26 cellular contexts compared by ENCODE assay signal in the genomic region with DNA sequence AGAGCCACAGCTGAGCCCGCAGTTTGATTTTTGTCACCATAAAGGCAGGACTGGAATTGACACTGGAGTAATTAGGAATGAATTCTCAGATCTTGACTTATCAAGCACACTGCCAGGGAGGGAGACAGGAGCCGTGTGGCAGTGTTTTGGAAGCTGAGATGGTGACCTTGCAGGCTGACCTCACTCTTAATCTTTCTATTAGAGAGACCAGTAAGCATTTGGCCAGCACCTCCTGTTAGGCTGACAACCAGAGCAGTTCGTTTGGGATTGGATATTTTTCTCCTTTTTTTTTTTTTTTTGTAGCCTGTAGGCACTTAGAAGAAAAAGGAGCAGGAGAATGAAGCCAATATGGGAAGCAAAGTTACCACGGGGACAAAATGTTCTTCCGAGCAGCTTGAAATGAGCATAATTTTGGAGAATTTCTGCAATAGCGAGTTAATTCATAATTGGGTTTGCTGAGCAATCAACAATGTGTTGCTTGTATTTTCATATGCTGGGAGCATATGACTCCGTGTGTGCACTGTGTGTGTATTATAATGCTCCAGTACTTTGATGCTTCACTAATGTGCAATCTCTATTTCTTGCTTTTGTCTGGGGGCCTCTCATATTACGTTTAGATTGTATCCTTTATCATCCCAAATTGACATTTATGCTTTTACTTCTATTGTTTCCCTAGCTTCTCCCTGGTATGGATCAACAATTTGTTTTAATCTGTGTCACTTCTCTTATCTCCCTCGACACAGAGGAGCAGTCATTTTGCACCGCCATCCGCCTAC.
DNase-seq lines count a peak whose midpoint lies in the region; ATAC-seq and TF ChIP-seq lines count a peak whose summit lies in the region.
"Had no signal": no experiment of that assay in that cellular context is flagged by ENCODE, and none has a peak within 500 bp of the region (broad histone marks: within the 10 kb centered on the region; RNA-seq: fewer than 3 reads in every experiment).

No MANE protein-coding gene starts in this region.

- no peaks in the 10 kb centered on the region for H3K79me2 ChIP-seq in PC-3 (ENCODE audit: low read length)
- H3K79me2 ChIP-seq: parathyroid adenoma had no signal

- H3K27me3 ChIP-seq in tibial nerve, result no peaks in the 10 kb centered on the region
- peaks cover 29% of the 10 kb centered on the region for H3K27me3 ChIP-seq in PC-3 (ENCODE audit: low read length)
- H3K27me3 ChIP-seq: right lobe of liver, thyroid gland had no signal

- no TSS peak for BruUV-seq in PC-3 (replicated peaks; lab: Mats Ljungman, UMichigan)

- H3K4me2 ChIP-seq in PC-3 (ENCODE audit: low read length), result no peak overlapping the region

- H4K20me1 ChIP-seq in PC-3 (ENCODE audit: low read length), result no peaks in the 10 kb centered on the region

- POLR2A ChIA-PET in PC-3 (lab: Charles Lee; ENCODE audit: unreplicated experiment), result no interaction called here

- H3K27ac ChIP-seq in tibial nerve (peak overlapping the region; percentile 10 to 83 (median 56)), PC-3 (ENCODE audit: low read length) (no peak overlapping the region)
- H3K27ac ChIP-seq: parathyroid adenoma, right lobe of liver, RWPE1, thyroid gland had no signal

- no peak for ATAC-seq in HG02981 (IDR thresholded peaks at IDR 0.05; ENCODE audit: unreplicated experiment)
- no peak for ATAC-seq in HG03039 (IDR thresholded peaks at IDR 0.05; ENCODE audit: unreplicated experiment)
- no peak for ATAC-seq in PC-3
- ATAC-seq: natural killer cell treated with Interleukin-12 subunit alpha and Interleukin-12 subunit beta and Interleukin-15 and Interleukin-18, amount 100 ng/mL, for 72 hours; right lobe of liver had no signal

- DNase-seq in NCI-H2171 treated with DMSO at 0.1 percent for 48 hours (lab: John Stamatoyannopoulos, UW) (peak; percentile 6), NCI-H2171 (lab: John Stamatoyannopoulos, UW) (no peak), astrocyte of the hippocampus (ENCODE audit: low read depth, low spot score) (peak; percentile 44), left kidney (ENCODE audit: low read depth, low spot score) (peak; percentile 70), tibial nerve (ENCODE audit: low spot score in 2 of 2) (peak in 1 of 2 donors; percentile 19), PC-3 (no peak)
- DNase-seq: 8988T; activated naive CD4-positive, alpha-beta T cell treated with anti-CD3 and anti-CD28 coated beads, Interleukin-2, amount 10 ng/mL, durations not matched to agents 7 days and 5 days; AML-193; CD8-positive, alpha-beta memory T cell; central memory CD4-positive, alpha-beta T cell; DMS153; GDM1; KBM-7; NCI-H1436 treated with DMSO at 0.1 percent for 48 hours; NCI-H526; right lobe of liver; stimulated activated CD4-positive, alpha-beta T cell treated with anti-CD3 and anti-CD28 coated beads, Interleukin-4, amount 100 ng/mL, for 4 hours; stimulated activated naive CD4-positive, alpha-beta T cell treated with Interleukin-2 at 50 U/mL for 16 hours; T-helper 9 cell; thyroid gland had no signal

- no peak overlapping the region for H2AFZ ChIP-seq in PC-3 (ENCODE audit: low read length)
- H2AFZ ChIP-seq: parathyroid adenoma had no signal

- intact Hi-C loops in PC-3 (cut with micrococcal nuclease), result no loop called here

- no peaks in the 10 kb centered on the region for H3K9me3 ChIP-seq in tibial nerve
- no peaks in the 10 kb centered on the region for H3K9me3 ChIP-seq in PC-3 (ENCODE audit: low read length)
- H3K9me3 ChIP-seq: right lobe of liver, thyroid gland had no signal

- TF ChIP-seq EP300 in tibial nerve (IDR thresholded peaks at IDR 0.05), result peak in 1 of 2 donors; percentile 68

- TF ChIP-seq POLR2A in tibial nerve (IDR thresholded peaks at IDR 0.05), result no peak

- CTCF ChIA-PET in PC-3 (lab: Charles Lee), result no interaction called here

- H3K36me3 ChIP-seq in tibial nerve (no peaks in the 10 kb centered on the region), PC-3 (ENCODE audit: low read depth, low read length) (no peaks in the 10 kb centered on the region)
- H3K36me3 ChIP-seq: right lobe of liver, thyroid gland had no signal

- no peak overlapping the region for H3K9ac ChIP-seq in PC-3 (ENCODE audit: low read length)
- H3K9ac ChIP-seq: parathyroid adenoma had no signal

- WGBS in tibial nerve, 2 donors, result 21 to 29% methylated on average over 11 of the region's 11 CpGs

- H3F3A ChIP-seq in PC-3 (ENCODE audit: low read length, unreplicated experiment), result no peaks in the 10 kb centered on the region

- H3K4me3 ChIP-seq in tibial nerve (peak overlapping the region in 1 of 4 donors; percentile 12), PC-3 (ENCODE audit: low read length) (no peak overlapping the region)
- H3K4me3 ChIP-seq: right lobe of liver, thyroid gland had no signal

- TF ChIP-seq CTCF in tibial nerve (IDR thresholded peaks at IDR 0.05) (no peak), PC-3 (conservative IDR thresholded peaks at IDR 0.05; ENCODE audit: low read depth, low read length) (no peak)

- no peaks in the 10 kb centered on the region for H3K9me2 ChIP-seq in PC-3 (replicated peaks; ENCODE audit: low read length)

- H3K4me1 ChIP-seq in tibial nerve (peaks cover 0 to 41% (median 14%) of the 10 kb centered on the region in 4 donors), PC-3 (ENCODE audit: insufficient read depth, low read length) (no peaks in the 10 kb centered on the region)
- H3K4me1 ChIP-seq: parathyroid adenoma, right lobe of liver, thyroid gland had no signal

Comparison
In these comparisons a context has a peak if more than half of its experiments do, and no peak if none do; other contexts are left out.
1. DNase-seq: peak in NCI-H2171 treated with DMSO at 0.1 percent for 48 hours (single experiment), astrocyte of the hippocampus (single experiment) and left kidney (single experiment); none in NCI-H2171 (single experiment) and PC-3 (single experiment).